ENCODE assay signal across 13 cellular contexts in the genomic region with DNA sequence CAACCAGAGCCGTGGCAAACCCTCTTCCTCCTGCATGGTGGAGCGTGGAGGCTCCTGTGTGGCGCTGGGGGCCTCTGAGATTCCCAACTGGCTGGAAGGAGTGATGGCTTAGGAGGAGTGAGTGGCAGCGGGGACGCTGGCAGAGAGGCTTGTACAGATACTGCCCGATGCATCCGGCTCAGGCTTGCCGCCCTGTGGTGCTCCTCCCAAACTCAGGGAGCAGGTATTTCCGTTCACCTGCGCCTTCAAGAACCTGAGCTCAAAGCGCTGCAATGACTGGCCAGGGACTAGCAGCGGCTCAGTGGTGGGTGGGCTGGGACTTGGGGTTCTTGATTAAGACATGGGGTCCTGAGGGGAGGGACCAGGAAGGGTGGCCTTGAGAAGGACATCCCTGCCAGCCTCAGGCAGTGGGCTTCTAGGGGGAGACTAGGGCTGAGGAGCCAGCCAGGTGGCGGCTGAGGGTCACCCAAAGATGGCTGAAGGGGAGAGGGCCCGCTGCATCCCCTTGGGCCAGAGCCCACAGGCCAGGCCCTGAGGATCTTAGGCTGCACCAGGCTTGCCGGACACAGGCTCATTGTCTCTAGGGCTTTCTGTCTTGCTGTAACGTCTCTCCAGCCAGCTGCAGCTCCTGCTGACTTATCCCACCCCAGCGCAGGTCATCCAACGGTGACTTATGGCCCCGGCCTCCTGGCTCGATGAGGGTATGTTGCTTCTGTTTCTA. TPM values are rescaled to one million over a fixed set of nuclear protein-coding genes. Genes with fewer than 3 reads are reported as not detected.
DNase-seq lines count a peak whose midpoint lies in the region; ATAC-seq and TF ChIP-seq lines count a peak whose summit lies in the region.
"Had no signal": no experiment of that assay in that cellular context is flagged by ENCODE, and none has a peak within 500 bp of the region (broad histone marks: within the 10 kb centered on the region; RNA-seq: fewer than 3 reads in every experiment).

No MANE protein-coding gene starts in this region.

- peak; percentile 60 for DNase-seq in natural killer cell treated with Interleukin-12 subunit alpha and Interleukin-12 subunit beta and Interleukin-15 and Interleukin-18, amount 100 ng/mL, for 72 hours (ENCODE audit: low spot score)
- no peak for DNase-seq in natural killer cell
- DNase-seq in activated B cell treated with CpG ODN at 0.5 μM for 24 hours: peak; percentile 10
- DNase-seq in mesothelial cell of epicardium (ENCODE audit: low spot score in 2 of 2, unreplicated experiment in 2 of 2): no peak
- no peak for DNase-seq in NCI-H187 (lab: John Stamatoyannopoulos, UW)
- no peak for DNase-seq in naive thymus-derived CD4-positive, alpha-beta T cell
- DNase-seq in left ventricle myocardium inferior: no peak
- DNase-seq: activated T-cell treated with anti-CD3 and anti-CD28 coated beads for 4 hours, aorta, T1000 had no signal

- no peak overlapping the region for H3K27ac ChIP-seq in naive thymus-derived CD4-positive, alpha-beta T cell (ENCODE audit: low read depth, low read length)
- no peak overlapping the region for H3K27ac ChIP-seq in left ventricle myocardium inferior (replicated peaks)

- H3K9me3 ChIP-seq in naive thymus-derived CD4-positive, alpha-beta T cell (ENCODE audit: control insufficient read depth in 2 of 3, low read length in 3 of 3): no peaks in the 10 kb centered on the region
- H3K9me3 ChIP-seq in left ventricle myocardium inferior (replicated peaks): no peaks in the 10 kb centered on the region
- H3K9me3 ChIP-seq: Peyer's patch had no signal

- no peaks in the 10 kb centered on the region for H3K9me3 Mint-ChIP-seq in natural killer cell treated with Interleukin-12 subunit alpha and Interleukin-12 subunit beta and Interleukin-15 and Interleukin-18, amount 100 ng/mL, for 72 hours
- no peaks in the 10 kb centered on the region for H3K9me3 Mint-ChIP-seq in natural killer cell
- H3K9me3 Mint-ChIP-seq in activated B cell treated with CpG ODN at 0.5 μM for 24 hours: no peaks in the 10 kb centered on the region
- H3K9me3 Mint-ChIP-seq in mesothelial cell of epicardium: no peaks in the 10 kb centered on the region
- no peaks in the 10 kb centered on the region for H3K9me3 Mint-ChIP-seq in naive thymus-derived CD4-positive, alpha-beta T cell

- TF ChIP-seq CTCF in natural killer cell (IDR thresholded peaks at IDR 0.05) (no peak), activated B cell treated with CpG ODN at 0.5 μM for 24 hours (IDR thresholded peaks at IDR 0.05) (no peak), mesothelial cell of epicardium (IDR thresholded peaks at IDR 0.05; ENCODE audit: unreplicated experiment) (no peak), left ventricle myocardium inferior (IDR thresholded peaks at IDR 0.05; ENCODE audit: borderline replicate concordance) (no peak)

- H3K27me3 Mint-ChIP-seq in natural killer cell treated with Interleukin-12 subunit alpha and Interleukin-12 subunit beta and Interleukin-15 and Interleukin-18, amount 100 ng/mL, for 72 hours: no peaks in the 10 kb centered on the region
- H3K27me3 Mint-ChIP-seq in natural killer cell (ENCODE audit: low read depth in 2 of 2): no peaks in the 10 kb centered on the region
- H3K27me3 Mint-ChIP-seq in activated B cell treated with CpG ODN at 0.5 μM for 24 hours: no peaks in the 10 kb centered on the region
- no peaks in the 10 kb centered on the region for H3K27me3 Mint-ChIP-seq in mesothelial cell of epicardium (ENCODE audit: low read depth)
- H3K27me3 Mint-ChIP-seq in naive thymus-derived CD4-positive, alpha-beta T cell: no peaks in the 10 kb centered on the region

- H3K36me3 Mint-ChIP-seq in natural killer cell treated with Interleukin-12 subunit alpha and Interleukin-12 subunit beta and Interleukin-15 and Interleukin-18, amount 100 ng/mL, for 72 hours: no peaks in the 10 kb centered on the region
- H3K36me3 Mint-ChIP-seq in natural killer cell: no peaks in the 10 kb centered on the region
- no peaks in the 10 kb centered on the region for H3K36me3 Mint-ChIP-seq in activated B cell treated with CpG ODN at 0.5 μM for 24 hours (ENCODE audit: low read depth)
- peaks cover 4% of the 10 kb centered on the region for H3K36me3 Mint-ChIP-seq in mesothelial cell of epicardium
- H3K36me3 Mint-ChIP-seq in naive thymus-derived CD4-positive, alpha-beta T cell: peaks cover 0 to 8% (median 0%) of the 10 kb centered on the region in 5 donors

- POLR2A ChIA-PET in activated B cell treated with CpG ODN at 0.5 μM for 24 hours (lab: Charles Lee): interaction anchor here (3.5 kb wide), 1 partner anchor 24 kb away, joined by 16 read pairs; a partner anchor contains a TSS
- POLR2A ChIA-PET in naive thymus-derived CD4-positive, alpha-beta T cell (lab: Charles Lee): interaction anchor here (0.9 to 2.1 kb wide), 2 partner anchors 13 to 24 kb away, joined by 4 to 7 read pairs; no protein-coding TSS in a partner anchor

- no peak for ATAC-seq in natural killer cell treated with Interleukin-12 subunit alpha and Interleukin-12 subunit beta and Interleukin-15 and Interleukin-18, amount 100 ng/mL, for 72 hours
- ATAC-seq in natural killer cell: no peak
- no peak for ATAC-seq in activated B cell treated with CpG ODN at 0.5 μM for 24 hours (ENCODE audit: low read depth)
- no peak for ATAC-seq in naive thymus-derived CD4-positive, alpha-beta T cell
- no peak for ATAC-seq in HG02678 (IDR thresholded peaks at IDR 0.05; ENCODE audit: unreplicated experiment)

- H3K4me3 Mint-ChIP-seq in natural killer cell treated with Interleukin-12 subunit alpha and Interleukin-12 subunit beta and Interleukin-15 and Interleukin-18, amount 100 ng/mL, for 72 hours: no peak overlapping the region
- H3K4me3 Mint-ChIP-seq in natural killer cell (no peak overlapping the region), activated B cell treated with CpG ODN at 0.5 μM for 24 hours (no peak overlapping the region), mesothelial cell of epicardium (no peak overlapping the region)
- H3K4me3 Mint-ChIP-seq in naive thymus-derived CD4-positive, alpha-beta T cell: peak overlapping the region in 1 of 10 donors; percentile 48

- CTCF ChIA-PET in activated B cell treated with CpG ODN at 0.5 μM for 24 hours (lab: Charles Lee): no interaction called here
- CTCF ChIA-PET in naive thymus-derived CD4-positive, alpha-beta T cell (lab: Charles Lee): no interaction called here

- H3K4me3 ChIP-seq in naive thymus-derived CD4-positive, alpha-beta T cell (ENCODE audit: low read length): no peak overlapping the region
- H3K4me3 ChIP-seq in left ventricle myocardium inferior: no peak overlapping the region
- H3K4me3 ChIP-seq: Peyer's patch had no signal

- H3K36me3 ChIP-seq in naive thymus-derived CD4-positive, alpha-beta T cell (ENCODE audit: control insufficient read depth in 2 of 3, insufficient read depth in 3 of 3, low read length in 3 of 3): no peaks in the 10 kb centered on the region
- no peaks in the 10 kb centered on the region for H3K36me3 ChIP-seq in left ventricle myocardium inferior
- H3K36me3 ChIP-seq: Peyer's patch had no signal

- H3K4me1 ChIP-seq in naive thymus-derived CD4-positive, alpha-beta T cell (ENCODE audit: control insufficient read depth in 2 of 2, insufficient read depth in 2 of 2, low read length in 2 of 2): peaks cover 4 to 17% of the 10 kb centered on the region in 2 donors
- H3K4me1 ChIP-seq in left ventricle myocardium inferior: peaks cover 42% of the 10 kb centered on the region

- intact Hi-C loops in natural killer cell (cut with micrococcal nuclease): no loop called here
- intact Hi-C loops in activated B cell treated with CpG ODN at 0.5 μM for 24 hours (cut with micrococcal nuclease): no loop called here
- intact Hi-C loops in naive thymus-derived CD4-positive, alpha-beta T cell (cut with micrococcal nuclease): no loop called here
- intact Hi-C loops in left ventricle myocardium inferior (cut with micrococcal nuclease): no loop called here

- H3K4me1 Mint-ChIP-seq in natural killer cell treated with Interleukin-12 subunit alpha and Interleukin-12 subunit beta and Interleukin-15 and Interleukin-18, amount 100 ng/mL, for 72 hours (ENCODE audit: low read depth in 2 of 2): peaks cover 18 to 21% of the 10 kb centered on the region in 2 donors
- H3K4me1 Mint-ChIP-seq in natural killer cell (peaks cover 31% of the 10 kb centered on the region in 2 donors), activated B cell treated with CpG ODN at 0.5 μM for 24 hours (peaks cover 47% of the 10 kb centered on the region), mesothelial cell of epicardium (peaks cover 77% of the 10 kb centered on the region)
- H3K4me1 Mint-ChIP-seq in naive thymus-derived CD4-positive, alpha-beta T cell: peaks cover 20 to 33% (median 22%) of the 10 kb centered on the region in 7 donors

- H3K27ac Mint-ChIP-seq in natural killer cell treated with Interleukin-12 subunit alpha and Interleukin-12 subunit beta and Interleukin-15 and Interleukin-18, amount 100 ng/mL, for 72 hours: no peak overlapping the region
- no peak overlapping the region for H3K27ac Mint-ChIP-seq in natural killer cell
- H3K27ac Mint-ChIP-seq in activated B cell treated with CpG ODN at 0.5 μM for 24 hours: peak overlapping the region; percentile 59
- H3K27ac Mint-ChIP-seq in mesothelial cell of epicardium: peak overlapping the region; percentile 95
- peak overlapping the region in 1 of 9 donors; percentile 59 for H3K27ac Mint-ChIP-seq in naive thymus-derived CD4-positive, alpha-beta T cell

- H3K27me3 ChIP-seq in naive thymus-derived CD4-positive, alpha-beta T cell (ENCODE audit: control insufficient read depth in 2 of 2, insufficient read depth in 2 of 2, low read length in 2 of 2): no peaks in the 10 kb centered on the region
- no peaks in the 10 kb centered on the region for H3K27me3 ChIP-seq in left ventricle myocardium inferior (ENCODE audit: low read depth)
- H3K27me3 ChIP-seq: Peyer's patch had no signal

RNA-seq across cellular contexts. Expression of a gene that starts 3.2 kb away (rescaled TPM):
- 1 to 10 TPM; 4.0 to 5.1 TPM for total RNA-seq in natural killer cell treated with Interleukin-12 subunit alpha and Interleukin-12 subunit beta and Interleukin-15 and Interleukin-18, amount 100 ng/mL, for 72 hours
- 1 to 10 TPM; 1.3 to 2.7 (median 1.6) TPM for total RNA-seq in natural killer cell
- 8.0 and 8.8 TPM in 2 replicates for total RNA-seq in activated B cell treated with CpG ODN at 0.5 μM for 24 hours
- 13.3 to 14.9 TPM (median 14.8 TPM) in 3 replicates for total RNA-seq in mesothelial cell of epicardium
- total RNA-seq in naive thymus-derived CD4-positive, alpha-beta T cell: 1 to 10 TPM; 1.1 to 5.7 (median 4.3) TPM
- 1 to 10 TPM; 3.3 to 7.4 TPM for polyA plus RNA-seq in naive thymus-derived CD4-positive, alpha-beta T cell
- 3.1 TPM for total RNA-seq in left ventricle myocardium inferior

RNA-seq across cellular contexts. Expression of a gene that starts 13.7 kb away (rescaled TPM):
- 10 to 100 TPM; 53.9 to 84.2 TPM for total RNA-seq in natural killer cell treated with Interleukin-12 subunit alpha and Interleukin-12 subunit beta and Interleukin-15 and Interleukin-18, amount 100 ng/mL, for 72 hours
- total RNA-seq in natural killer cell (10 to 100 TPM; 58.9 to 79.4 (median 76.5) TPM), activated B cell treated with CpG ODN at 0.5 μM for 24 hours (106 and 116 TPM in 2 replicates), mesothelial cell of epicardium (147 to 149 TPM (median 148 TPM) in 3 replicates), left ventricle myocardium inferior (110 TPM)
- 100 to 1,000 TPM in 1 of 5 experiments, 10 to 100 TPM in 4; 68.5 to 103 (median 79.7) TPM for total RNA-seq in naive thymus-derived CD4-positive, alpha-beta T cell
- 10 to 100 TPM; 46.7 to 77.0 TPM for polyA plus RNA-seq in naive thymus-derived CD4-positive, alpha-beta T cell

RNA-seq across cellular contexts. Expression of a gene that starts 40.9 kb away (rescaled TPM):
- not detected for total RNA-seq in natural killer cell treated with Interleukin-12 subunit alpha and Interleukin-12 subunit beta and Interleukin-15 and Interleukin-18, amount 100 ng/mL, for 72 hours
- total RNA-seq in natural killer cell (not detected), activated B cell treated with CpG ODN at 0.5 μM for 24 hours (not detected in 2 replicates), mesothelial cell of epicardium (24.9 to 26.4 TPM (median 26.2 TPM) in 3 replicates), left ventricle myocardium inferior (17.6 TPM)
- total RNA-seq in naive thymus-derived CD4-positive, alpha-beta T cell: under 1 TPM in 1 of 5 experiments, not detected in 4; 0.38 TPM
- polyA plus RNA-seq in naive thymus-derived CD4-positive, alpha-beta T cell: not detected

RNA-seq across cellular contexts. Expression of a gene that starts 58.9 kb away (rescaled TPM):
- 10 to 100 TPM in 1 of 2 donors, 1 to 10 TPM in 1; 2.9 to 12.6 TPM for total RNA-seq in natural killer cell treated with Interleukin-12 subunit alpha and Interleukin-12 subunit beta and Interleukin-15 and Interleukin-18, amount 100 ng/mL, for 72 hours
- 1 to 10 TPM; 5.1 to 8.3 (median 7.2) TPM for total RNA-seq in natural killer cell
- 10.1 and 14.3 TPM in 2 replicates for total RNA-seq in activated B cell treated with CpG ODN at 0.5 μM for 24 hours
- 0.40 to 0.84 TPM (median 0.47 TPM) in 3 replicates for total RNA-seq in mesothelial cell of epicardium
- 10 to 100 TPM in 3 of 5 experiments, 1 to 10 TPM in 2; 7.0 to 13.2 (median 10.6) TPM for total RNA-seq in naive thymus-derived CD4-positive, alpha-beta T cell
- polyA plus RNA-seq in naive thymus-derived CD4-positive, alpha-beta T cell: 1 to 10 TPM; 4.8 to 6.2 TPM
- total RNA-seq in left ventricle myocardium inferior: 5.1 TPM

RNA-seq across cellular contexts. Expression of a gene that starts 59.1 kb away (rescaled TPM):
- 10 to 100 TPM; 16.1 to 27.1 TPM for total RNA-seq in natural killer cell treated with Interleukin-12 subunit alpha and Interleukin-12 subunit beta and Interleukin-15 and Interleukin-18, amount 100 ng/mL, for 72 hours
- total RNA-seq in natural killer cell (10 to 100 TPM in 2 of 3 donors, 1 to 10 TPM in 1; 7.3 to 16.7 (median 13.7) TPM), activated B cell treated with CpG ODN at 0.5 μM for 24 hours (10.7 and 11.0 TPM in 2 replicates), mesothelial cell of epicardium (3.3 to 4.0 TPM (median 3.4 TPM) in 3 replicates), left ventricle myocardium inferior (4.3 TPM)
- 10 to 100 TPM in 3 of 5 experiments, 1 to 10 TPM in 2; 8.3 to 30.0 (median 11.5) TPM for total RNA-seq in naive thymus-derived CD4-positive, alpha-beta T cell
- polyA plus RNA-seq in naive thymus-derived CD4-positive, alpha-beta T cell: 10 to 100 TPM; 18.2 to 21.6 TPM
- total RNA-seq: myocyte had no signal

Comparison
In these comparisons a context has a peak if more than half of its experiments do, and no peak if none do; other contexts are left out.
1. DNase-seq: peak in natural killer cell treated with Interleukin-12 subunit alpha and Interleukin-12 subunit beta and Interleukin-15 and Interleukin-18, amount 100 ng/mL, for 72 hours (single experiment) and activated B cell treated with CpG ODN at 0.5 μM for 24 hours (single experiment); none in natural killer cell (single experiment), mesothelial cell of epicardium (0 of 2), NCI-H187 (0 of 2), naive thymus-derived CD4-positive, alpha-beta T cell (0 of 9) and left ventricle myocardium inferior (single experiment).
2. H3K27ac Mint-ChIP-seq: peak in activated B cell treated with CpG ODN at 0.5 μM for 24 hours (single experiment) and mesothelial cell of epicardium (single experiment); none in natural killer cell treated with Interleukin-12 subunit alpha and Interleukin-12 subunit beta and Interleukin-15 and Interleukin-18, amount 100 ng/mL, for 72 hours (0 of 2) and natural killer cell (0 of 2).
3. RNA of a gene that starts 40.9 kb away (total RNA-seq): 24.9 to 26.4 TPM in mesothelial cell of epicardium and 17.6 TPM in left ventricle myocardium inferior (single experiment); 0.38 TPM in naive thymus-derived CD4-positive, alpha-beta T cell, not detected in natural killer cell treated with Interleukin-12 subunit alpha and Interleukin-12 subunit beta and Interleukin-15 and Interleukin-18, amount 100 ng/mL, for 72 hours, not detected in natural killer cell and not detected in activated B cell treated with CpG ODN at 0.5 μM for 24 hours; every median in the first group is over 10 times any median in the second.